ENCODE assay signal across 11 cellular contexts in genomic region chr10:75651452-75651851, GRCh38.
DNase-seq lines count a peak whose midpoint lies in the region; ATAC-seq and TF ChIP-seq lines count a peak whose summit lies in the region.
"Had no signal": no experiment of that assay in that cellular context is flagged by ENCODE, and none has a peak within 500 bp of the region (broad histone marks: within the 10 kb centered on the region; RNA-seq: fewer than 3 reads in every experiment).

No MANE protein-coding gene starts in this region.

- no peaks in the 10 kb centered on the region for H3K36me3 Mint-ChIP-seq in activated naive CD4-positive, alpha-beta T cell treated with anti-CD3 and anti-CD28 coated beads, Interleukin-2, amount 50 U/mL, for 72 hours
- H3K36me3 Mint-ChIP-seq: brain had no signal

- H3K27ac Mint-ChIP-seq in activated naive CD4-positive, alpha-beta T cell treated with anti-CD3 and anti-CD28 coated beads, Interleukin-2, amount 50 U/mL, for 72 hours: no peak overlapping the region
- H3K27ac Mint-ChIP-seq: B cell had no signal

- no peak for TF ChIP-seq EP300 in transverse colon (IDR thresholded peaks at IDR 0.05; ENCODE audit: low read depth)

- in situ Hi-C loops in transverse colon (cut with MboI; ENCODE audit: low pct_ligation_motif_present in 1 of 4, low pct_unique_long_range_greater_than_20kb in 1 of 4, low sequenced_read_pairs in 3 of 4): no loop called here

- TF ChIP-seq POLR2A in transverse colon (IDR thresholded peaks at IDR 0.05): no peak

- ATAC-seq in PC-3: no peak
- ATAC-seq in GM18520 (IDR thresholded peaks at IDR 0.05; ENCODE audit: unreplicated experiment): no peak
- ATAC-seq in HG03108 (IDR thresholded peaks at IDR 0.05; ENCODE audit: unreplicated experiment): no peak
- no peak for ATAC-seq in activated naive CD4-positive, alpha-beta T cell treated with anti-CD3 and anti-CD28 coated beads, Interleukin-2, amount 50 U/mL, for 72 hours

- 68 to 84% methylated on average over 2 of the region's 2 CpGs for WGBS in transverse colon (ENCODE audit: low coverage in 1 of 2), 2 donors

- intact Hi-C loops in PC-3 (cut with micrococcal nuclease) (loop anchor here (5.0 to 10.0 kb wide), 2 partner anchors 144 to 263 kb away; no protein-coding TSS in a partner anchor), transverse colon (cut with DNase I; ENCODE audit: low total_unique reads) (loop anchor here (10.0 kb wide), 1 partner anchor 247 kb away; the partner anchor contains the start of gene ZNF503)

- CTCF ChIA-PET in PC-3 (lab: Charles Lee): interaction anchor here (0.6 to 0.7 kb wide), 2 partner anchors 96 to 246 kb away, joined by 3 to 4 read pairs; no protein-coding TSS in a partner anchor

- H3K36me3 ChIP-seq in PC-3 (ENCODE audit: low read depth, low read length) (no peaks in the 10 kb centered on the region), transverse colon (no peaks in the 10 kb centered on the region)

- no TSS peak for BruUV-seq in PC-3 (replicated peaks; lab: Mats Ljungman, UMichigan)

- H3K27me3 ChIP-seq in PC-3 (ENCODE audit: low read length): peaks cover 9% of the 10 kb centered on the region; the same call in 1 of the 2 replicates
- H3K27me3 ChIP-seq in transverse colon: no peaks in the 10 kb centered on the region

- H3K27ac ChIP-seq in PC-3 (ENCODE audit: low read length) (no peak overlapping the region), transverse colon (no peak overlapping the region)

- H3K4me2 ChIP-seq in PC-3 (ENCODE audit: low read length): no peak overlapping the region

- H3K9me3 ChIP-seq in PC-3 (ENCODE audit: low read length) (no peaks in the 10 kb centered on the region), transverse colon (no peaks in the 10 kb centered on the region)

- DNase-seq in NCI-H526 (lab: John Stamatoyannopoulos, UW) (peak; percentile 9 to 51), NCI-H526 treated with DMSO at 0.1 percent for 48 hours (lab: John Stamatoyannopoulos, UW) (no peak), PC-3 (peak; percentile 64), fibroblast of peridontal ligament (ENCODE audit: extremely low read depth) (peak; percentile 4), transverse colon (peak; percentile 49)
- no peak for DNase-seq in activated naive CD4-positive, alpha-beta T cell treated with anti-CD3 and anti-CD28 coated beads, Interleukin-2, amount 50 U/mL, for 72 hours (ENCODE audit: low spot score in 2 of 2)
- DNase-seq: glutamatergic neuron had no signal

- H3K4me1 ChIP-seq in PC-3 (ENCODE audit: insufficient read depth, low read length) (peaks cover 48% of the 10 kb centered on the region), transverse colon (peaks cover 0 to 19% (median 4%) of the 10 kb centered on the region in 4 donors)

- H3F3A ChIP-seq in PC-3 (ENCODE audit: low read length, unreplicated experiment): peaks cover 7% of the 10 kb centered on the region

- TF ChIP-seq CTCF in PC-3 (conservative IDR thresholded peaks at IDR 0.05; ENCODE audit: low read depth, low read length) (peak; percentile 71), transverse colon (IDR thresholded peaks at IDR 0.05) (peak; percentile 14 to 49 (median 33))

- H3K9me2 ChIP-seq in PC-3 (replicated peaks; ENCODE audit: low read length): 0 out of 2 replicates have a peak, but pooled peaks cover 5% of the 10 kb centered on the region

- no peaks in the 10 kb centered on the region for H4K20me1 ChIP-seq in PC-3 (ENCODE audit: low read length)

- H3K79me2 ChIP-seq in PC-3 (ENCODE audit: low read length): no peaks in the 10 kb centered on the region

- POLR2A ChIA-PET in PC-3 (lab: Charles Lee; ENCODE audit: unreplicated experiment): interaction anchor here (1.2 kb wide), 1 partner anchor 250 kb away, joined by 3 read pairs; the partner anchor contains the start of gene ZNF503

- no peak overlapping the region for H2AFZ ChIP-seq in PC-3 (ENCODE audit: low read length)

- peaks cover 0 to 4% of the 10 kb centered on the region in 2 donors for H3K9me3 Mint-ChIP-seq in activated naive CD4-positive, alpha-beta T cell treated with anti-CD3 and anti-CD28 coated beads, Interleukin-2, amount 50 U/mL, for 72 hours

- H3K4me3 ChIP-seq in PC-3 (ENCODE audit: low read length): no peak overlapping the region
- H3K4me3 ChIP-seq in transverse colon: no peak overlapping the region

- H3K9ac ChIP-seq in PC-3 (ENCODE audit: low read length): no peak overlapping the region

Comparison
In these comparisons a context has a peak if more than half of its experiments do, and no peak if none do; other contexts are left out.
1. DNase-seq: peak in NCI-H526 (2 of 2), PC-3 (single experiment), fibroblast of peridontal ligament (single experiment) and transverse colon (single experiment); none in NCI-H526 treated with DMSO at 0.1 percent for 48 hours (single experiment) and activated naive CD4-positive, alpha-beta T cell treated with anti-CD3 and anti-CD28 coated beads, Interleukin-2, amount 50 U/mL, for 72 hours (0 of 2).